Comparison of ENCODE assay signal across 8 cellular contexts in genomic region chr1:180501865-180502360, GRCh38. TPM values are rescaled to one million over a fixed set of nuclear protein-coding genes. Genes with fewer than 3 reads are reported as not detected.
DNase-seq lines count a peak whose midpoint lies in the region.

No MANE protein-coding gene starts in this region.

- peaks cover 5% of the 10 kb centered on the region; the same call in 1 of the 2 replicates for H3K36me3 ChIP-seq in HAP-1 (replicated peaks)
- peaks cover 11% of the 10 kb centered on the region for H3K36me3 ChIP-seq in MG63
- H3K36me3 ChIP-seq in iPS-20b (ENCODE audit: insufficient read depth, low read depth, low read length) = peaks cover 15% of the 10 kb centered on the region

- DNase-seq in activated CD4-positive, alpha-beta T cell treated with anti-CD3 and anti-CD28 coated beads, Interleukin-2, amount 10 ng/mL, durations not matched to agents 24 days and 14 days = no peak
- DNase-seq in activated CD4-positive, alpha-beta T cell treated with anti-CD3 and anti-CD28 coated beads for 48 hours = no peak
- DNase-seq in HAP-1 (ENCODE audit: low spot score in 2 of 2) (peak in 1 of 2 experiments; percentile 56), MG63 (no peak), substantia nigra (lab: John Stamatoyannopoulos, UW) (peak in 4 of 49 donors; percentile 7 to 62 (median 53))
- peak; percentile 11 to 21 for DNase-seq in activated T-helper 1 cell treated with anti-CD3 and anti-CD28 coated beads, Interleukin-2, amount 50 U/mL, for 16 hours (ENCODE audit: low read depth in 1 of 2, low spot score in 1 of 2)
- DNase-seq in stimulated activated CD4-positive, alpha-beta T cell treated with anti-CD3 and anti-CD28 coated beads, Interleukin-2, amount 100 ng/mL, for 24 hours = no peak

- peak overlapping the region; percentile 97 for H3K27ac Mint-ChIP-seq in activated CD4-positive, alpha-beta T cell treated with anti-CD3 and anti-CD28 coated beads, Interleukin-2, amount 10 ng/mL, durations not matched to agents 24 days and 14 days

- H3K4me1 Mint-ChIP-seq in activated CD4-positive, alpha-beta T cell treated with anti-CD3 and anti-CD28 coated beads, Interleukin-2, amount 10 ng/mL, durations not matched to agents 24 days and 14 days = peaks cover 21% of the 10 kb centered on the region

- H3K4me3 ChIP-seq in HAP-1 (peak overlapping the region; percentile 63), MG63 (peak overlapping the region; percentile 90), iPS-20b (ENCODE audit: low read length) (peak overlapping the region; percentile 81)

- intact Hi-C loops in activated CD4-positive, alpha-beta T cell treated with anti-CD3 and anti-CD28 coated beads, Interleukin-2, amount 10 ng/mL, durations not matched to agents 24 days and 14 days (cut with micrococcal nuclease) = loop anchor here (1.0 to 10.0 kb wide), 6 partner anchors 129 to 893 kb away; partner anchors contain the start of genes IER5 and STX6

- H3K4me3 Mint-ChIP-seq in activated CD4-positive, alpha-beta T cell treated with anti-CD3 and anti-CD28 coated beads, Interleukin-2, amount 10 ng/mL, durations not matched to agents 24 days and 14 days = peak overlapping the region; percentile 97

- in situ Hi-C loops in HAP-1 (cut with MboI; ENCODE audit: low sequenced_read_pairs) = no loop called here

- no peaks in the 10 kb centered on the region for H3K9me3 Mint-ChIP-seq in activated CD4-positive, alpha-beta T cell treated with anti-CD3 and anti-CD28 coated beads, Interleukin-2, amount 10 ng/mL, durations not matched to agents 24 days and 14 days

- peaks cover 11% of the 10 kb centered on the region for H3K36me3 Mint-ChIP-seq in activated CD4-positive, alpha-beta T cell treated with anti-CD3 and anti-CD28 coated beads, Interleukin-2, amount 10 ng/mL, durations not matched to agents 24 days and 14 days (ENCODE audit: low read depth)

- no peaks in the 10 kb centered on the region for H3K27me3 ChIP-seq in HAP-1 (ENCODE audit: low read depth)
- no peaks in the 10 kb centered on the region for H3K27me3 ChIP-seq in MG63
- peaks cover 9% of the 10 kb centered on the region; the same call in 1 of the 2 replicates for H3K27me3 ChIP-seq in iPS-20b (ENCODE audit: insufficient read depth, low read length)

- peak overlapping the region; percentile 83 for H3K9ac ChIP-seq in iPS-20b (ENCODE audit: low read depth, low read length)

- H3K4me1 ChIP-seq in HAP-1 = peaks cover 8% of the 10 kb centered on the region
- peaks cover 10% of the 10 kb centered on the region; the same call in 1 of the 2 replicates for H3K4me1 ChIP-seq in iPS-20b (ENCODE audit: insufficient read depth, low read length)

- H3K27ac ChIP-seq in iPS-20b (ENCODE audit: low read length) = peak overlapping the region; percentile 22
- peak overlapping the region; percentile 85 for H3K27ac ChIP-seq in substantia nigra (ENCODE audit: low read depth, low read length, poor library complexity, severe bottlenecking)

- H3K9me3 ChIP-seq in HAP-1 = no peaks in the 10 kb centered on the region
- H3K9me3 ChIP-seq in MG63 = no peaks in the 10 kb centered on the region
- H3K9me3 ChIP-seq in iPS-20b (ENCODE audit: insufficient read depth, low read depth, low read length) = no peaks in the 10 kb centered on the region

- H3K27me3 Mint-ChIP-seq in activated CD4-positive, alpha-beta T cell treated with anti-CD3 and anti-CD28 coated beads, Interleukin-2, amount 10 ng/mL, durations not matched to agents 24 days and 14 days = peaks cover 5% of the 10 kb centered on the region

RNA-seq across cellular contexts. Expression of gene ACBD6, which starts 0.5 kb away (rescaled TPM):
- 49.8 and 54.7 TPM in 2 replicates for total RNA-seq in activated CD4-positive, alpha-beta T cell treated with anti-CD3 and anti-CD28 coated beads, Interleukin-2, amount 10 ng/mL, durations not matched to agents 24 days and 14 days
- total RNA-seq in MG63 (2014; rRNA removed; shearing (Covaris generic); ENCODE audit: low replicate concordance) = 65.9 and 85.3 TPM in 2 replicates

RNA-seq across cellular contexts. Expression of gene OVAAL, which starts 56.9 kb away (rescaled TPM):
- not detected in 2 replicates for total RNA-seq in activated CD4-positive, alpha-beta T cell treated with anti-CD3 and anti-CD28 coated beads, Interleukin-2, amount 10 ng/mL, durations not matched to agents 24 days and 14 days
- total RNA-seq in MG63 (2014; rRNA removed; shearing (Covaris generic); ENCODE audit: low replicate concordance) = not detected in 2 replicates

Comparison
In these comparisons a context has a peak if more than half of its experiments do, and no peak if none do; other contexts are left out.
1. DNase-seq: peak in activated T-helper 1 cell treated with anti-CD3 and anti-CD28 coated beads, Interleukin-2, amount 50 U/mL, for 16 hours (2 of 2); none in activated CD4-positive, alpha-beta T cell treated with anti-CD3 and anti-CD28 coated beads, Interleukin-2, amount 10 ng/mL, durations not matched to agents 24 days and 14 days (single experiment), activated CD4-positive, alpha-beta T cell treated with anti-CD3 and anti-CD28 coated beads for 48 hours (single experiment), MG63 (single experiment) and stimulated activated CD4-positive, alpha-beta T cell treated with anti-CD3 and anti-CD28 coated beads, Interleukin-2, amount 100 ng/mL, for 24 hours (0 of 2).
2. Peak in every context shown above with its lines, with median percentiles within 50 percentile points of each other: H3K4me3 ChIP-seq.